In the genomic region with DNA sequence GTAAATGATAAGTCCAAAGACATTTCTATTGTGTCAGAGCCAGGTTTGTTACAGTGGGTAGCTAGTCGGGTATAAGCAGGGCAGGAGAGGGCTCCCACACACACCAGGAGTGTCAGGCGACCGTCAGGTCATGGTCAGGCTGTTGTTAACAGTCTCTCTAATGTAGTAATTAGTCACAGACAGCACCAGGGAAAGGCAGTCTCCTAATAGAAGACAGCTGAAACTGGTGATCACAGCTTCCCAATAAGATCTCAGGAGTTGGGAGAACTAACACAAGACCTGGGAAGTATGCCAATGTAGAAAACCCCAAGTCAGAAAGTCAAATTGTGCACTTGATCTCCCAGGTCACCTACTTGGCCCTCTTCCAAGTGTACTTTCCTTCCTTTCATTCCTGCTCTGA, we compare ENCODE assay signal across 1 cellular context.
TF ChIP-seq lines count a peak whose summit lies in the region.

No MANE protein-coding gene starts in this region.

TF ChIP-seq in SK-N-SH treated with all-trans-retinoic acid at 6 μM for 48 hours, 23 proteins besides CTCF, POLR2A, EP300 and RAD21 (continued from another document):
- TF ChIP-seq, protein P1, sequence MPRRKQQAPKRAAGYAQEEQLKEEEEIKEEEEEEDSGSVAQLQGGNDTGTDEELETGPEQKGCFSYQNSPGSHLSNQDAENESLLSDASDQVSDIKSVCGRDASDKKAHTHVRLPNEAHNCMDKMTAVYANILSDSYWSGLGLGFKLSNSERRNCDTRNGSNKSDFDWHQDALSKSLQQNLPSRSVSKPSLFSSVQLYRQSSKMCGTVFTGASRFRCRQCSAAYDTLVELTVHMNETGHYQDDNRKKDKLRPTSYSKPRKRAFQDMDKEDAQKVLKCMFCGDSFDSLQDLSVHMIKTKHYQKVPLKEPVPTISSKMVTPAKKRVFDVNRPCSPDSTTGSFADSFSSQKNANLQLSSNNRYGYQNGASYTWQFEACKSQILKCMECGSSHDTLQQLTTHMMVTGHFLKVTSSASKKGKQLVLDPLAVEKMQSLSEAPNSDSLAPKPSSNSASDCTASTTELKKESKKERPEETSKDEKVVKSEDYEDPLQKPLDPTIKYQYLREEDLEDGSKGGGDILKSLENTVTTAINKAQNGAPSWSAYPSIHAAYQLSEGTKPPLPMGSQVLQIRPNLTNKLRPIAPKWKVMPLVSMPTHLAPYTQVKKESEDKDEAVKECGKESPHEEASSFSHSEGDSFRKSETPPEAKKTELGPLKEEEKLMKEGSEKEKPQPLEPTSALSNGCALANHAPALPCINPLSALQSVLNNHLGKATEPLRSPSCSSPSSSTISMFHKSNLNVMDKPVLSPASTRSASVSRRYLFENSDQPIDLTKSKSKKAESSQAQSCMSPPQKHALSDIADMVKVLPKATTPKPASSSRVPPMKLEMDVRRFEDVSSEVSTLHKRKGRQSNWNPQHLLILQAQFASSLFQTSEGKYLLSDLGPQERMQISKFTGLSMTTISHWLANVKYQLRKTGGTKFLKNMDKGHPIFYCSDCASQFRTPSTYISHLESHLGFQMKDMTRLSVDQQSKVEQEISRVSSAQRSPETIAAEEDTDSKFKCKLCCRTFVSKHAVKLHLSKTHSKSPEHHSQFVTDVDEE (CRISPR knock-in tag; IDR thresholded peaks at IDR 0.05), result no peak
- TF ChIP-seq CSDC2 (CRISPR knock-in tag; IDR thresholded peaks at IDR 0.05), result no peak
- TF ChIP-seq ZFP30 (CRISPR knock-in tag; IDR thresholded peaks at IDR 0.05), result no peak
